11 cellular contexts compared by ENCODE assay signal in the genomic region with DNA sequence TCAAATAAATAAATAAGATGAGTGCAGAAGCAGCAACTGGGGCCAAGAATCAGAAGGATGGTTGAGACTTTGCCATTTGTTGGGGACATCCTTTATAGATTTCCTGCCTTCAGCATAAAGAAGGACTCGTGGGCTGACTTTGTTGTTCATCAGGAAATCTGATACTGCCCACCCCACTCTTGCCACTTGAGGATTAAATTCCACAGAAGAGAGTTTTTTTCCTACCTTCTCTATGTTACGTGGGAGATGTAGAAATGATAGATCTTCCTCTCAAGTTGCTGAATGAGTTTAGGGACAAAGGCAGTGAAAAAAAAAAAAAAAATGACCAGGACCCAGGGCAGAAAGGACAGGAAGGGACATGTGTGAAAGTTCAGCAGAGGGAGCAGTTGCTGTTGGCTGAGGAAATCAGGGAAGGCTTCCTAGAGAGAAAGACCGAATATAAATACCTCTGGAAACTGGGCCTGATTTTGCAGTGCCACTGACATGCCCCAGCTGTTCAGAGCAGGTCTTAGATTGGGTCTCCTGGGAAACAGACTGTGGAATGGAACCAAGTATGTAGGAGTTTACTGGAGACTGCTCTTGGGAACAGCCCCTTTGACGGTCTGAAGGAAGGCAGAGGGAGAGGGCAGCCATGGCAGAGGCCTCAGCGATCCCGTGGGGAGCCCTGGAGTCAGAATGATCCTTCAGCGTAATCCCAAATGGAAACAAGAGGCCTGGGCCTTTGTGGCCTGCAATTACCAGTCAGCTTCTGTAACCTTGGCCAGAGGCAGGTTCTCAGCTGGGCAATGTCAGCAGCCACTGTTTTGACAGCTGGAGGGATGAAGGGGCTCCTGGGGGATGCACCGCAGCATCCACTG. TPM values are rescaled to one million over a fixed set of nuclear protein-coding genes. Genes with fewer than 3 reads are reported as not detected.
A peak's percentile ranks its signal among the peaks of the same experiment; 100 is the strongest.
DNase-seq lines count a peak whose midpoint lies in the region; ATAC-seq and TF ChIP-seq lines count a peak whose summit lies in the region.
"Had no signal": no experiment of that assay in that cellular context is flagged by ENCODE, and none has a peak within 500 bp of the region (broad histone marks: within the 10 kb centered on the region; RNA-seq: fewer than 3 reads in every experiment).

No MANE protein-coding gene starts in this region.

- no peaks in the 10 kb centered on the region for H3K9me3 ChIP-seq in ascending aorta
- no peaks in the 10 kb centered on the region for H3K9me3 ChIP-seq in muscle layer of colon (ENCODE audit: low read length)
- H3K9me3 ChIP-seq in upper lobe of left lung = no peaks in the 10 kb centered on the region

- H3K4me1 ChIP-seq in ascending aorta = peaks cover 0 to 3% of the 10 kb centered on the region in 2 donors
- peaks cover 28% of the 10 kb centered on the region for H3K4me1 ChIP-seq in muscle layer of colon (ENCODE audit: insufficient read depth, low read length)
- peaks cover 0 to 10% (median 4%) of the 10 kb centered on the region in 4 donors for H3K4me1 ChIP-seq in upper lobe of left lung

- H3K27ac Mint-ChIP-seq in Calu3 (ENCODE audit: unreplicated experiment) (no peak overlapping the region), progenitor cell of endocrine pancreas (no peak overlapping the region)

- H3K4me3 Mint-ChIP-seq in Calu3 (ENCODE audit: low read depth, unreplicated experiment) (no peak overlapping the region), progenitor cell of endocrine pancreas (ENCODE audit: low read depth) (no peak overlapping the region)

- no TSS peak for BruUV-seq in Calu3 (replicated peaks; lab: Mats Ljungman, UMichigan)

- DNase-seq in ascending aorta (ENCODE audit: low spot score in 2 of 2) (no peak), fibroblast of villous mesenchyme (ENCODE audit: low read depth) (peak; percentile 92), upper lobe of left lung (peak; percentile 6 to 28), Calu3 (no peak), progenitor cell of endocrine pancreas (ENCODE audit: low spot score, unreplicated experiment) (no peak), T-helper 1 cell (no peak)
- DNase-seq: erythroblast, NCI-H226, T-helper 9 cell had no signal

- TF ChIP-seq CTCF in ascending aorta (IDR thresholded peaks at IDR 0.05) = no peak
- TF ChIP-seq CTCF in fibroblast of villous mesenchyme (IDR thresholded peaks at IDR 0.05; ENCODE audit: insufficient read depth, low read depth, low read length) = no peak
- TF ChIP-seq CTCF in upper lobe of left lung (IDR thresholded peaks at IDR 0.05) = no peak
- no peak for TF ChIP-seq CTCF in Calu3 (IDR thresholded peaks at IDR 0.05; ENCODE audit: unreplicated experiment)
- TF ChIP-seq CTCF in progenitor cell of endocrine pancreas (IDR thresholded peaks at IDR 0.05; ENCODE audit: unreplicated experiment) = no peak

- no peak overlapping the region for H3K9ac ChIP-seq in muscle layer of colon (ENCODE audit: low read length)

- intact Hi-C loops in ascending aorta (cut with DNase I) = no loop called here
- intact Hi-C loops in Calu3 (cut with micrococcal nuclease; ENCODE audit: unreplicated experiment) = no loop called here

- TF ChIP-seq EP300 in upper lobe of left lung (IDR thresholded peaks at IDR 0.05) = peak in 1 of 4 donors; percentile 42

- peak overlapping the region; percentile 19 to 49 for H3K27ac ChIP-seq in ascending aorta
- H3K27ac ChIP-seq in muscle layer of colon (ENCODE audit: low read depth, low read length) = peak overlapping the region; percentile 63
- peak overlapping the region in 3 of 4 donors; percentile 14 to 58 (median 44) for H3K27ac ChIP-seq in upper lobe of left lung

- H3K9me3 Mint-ChIP-seq in Calu3 (ENCODE audit: low read depth, unreplicated experiment) = no peaks in the 10 kb centered on the region
- no peaks in the 10 kb centered on the region for H3K9me3 Mint-ChIP-seq in progenitor cell of endocrine pancreas (ENCODE audit: low read depth)

- H3K36me3 ChIP-seq in ascending aorta (no peaks in the 10 kb centered on the region), muscle layer of colon (ENCODE audit: insufficient read depth, low read length) (no peaks in the 10 kb centered on the region), upper lobe of left lung (no peaks in the 10 kb centered on the region)

- no peak for TF ChIP-seq POLR2A in upper lobe of left lung (IDR thresholded peaks at IDR 0.05)

- ATAC-seq in upper lobe of left lung (ENCODE audit: low FRiP score in 2 of 2) = peak; percentile 46 to 79
- ATAC-seq: Panc1 had no signal

- H3K36me3 Mint-ChIP-seq in Calu3 (ENCODE audit: insufficient read depth, unreplicated experiment) (no peaks in the 10 kb centered on the region), progenitor cell of endocrine pancreas (ENCODE audit: insufficient read depth) (no peaks in the 10 kb centered on the region)

- CTCF ChIA-PET in Calu3 (lab: Charles Lee) = no interaction called here

- H3K27me3 ChIP-seq in ascending aorta (no peaks in the 10 kb centered on the region), muscle layer of colon (ENCODE audit: control insufficient read depth in 1 of 2, insufficient read depth in 2 of 2, low read length in 2 of 2) (no peaks in the 10 kb centered on the region), upper lobe of left lung (no peaks in the 10 kb centered on the region)

- 51 to 75% methylated on average over 6 to 8 of the region's 8 CpGs for WGBS in upper lobe of left lung, 2 donors

- H3K27me3 Mint-ChIP-seq in Calu3 (ENCODE audit: unreplicated experiment) (peaks cover under 1% of the 10 kb centered on the region), progenitor cell of endocrine pancreas (no peaks in the 10 kb centered on the region)

- H3K4me1 Mint-ChIP-seq in Calu3 (ENCODE audit: low read depth, unreplicated experiment) (no peaks in the 10 kb centered on the region), progenitor cell of endocrine pancreas (ENCODE audit: low read depth) (no peaks in the 10 kb centered on the region)

- H3K4me3 ChIP-seq in ascending aorta = no peak overlapping the region
- H3K4me3 ChIP-seq in fibroblast of villous mesenchyme (ENCODE audit: low read depth, low read length) = no peak overlapping the region
- H3K4me3 ChIP-seq in muscle layer of colon (ENCODE audit: low read depth in 1 of 2, low read length in 2 of 2) = no peak overlapping the region
- H3K4me3 ChIP-seq in upper lobe of left lung = no peak overlapping the region

RNA-seq across cellular contexts. Expression of a gene that starts 50.9 kb away (rescaled TPM):
- total RNA-seq in ascending aorta (not detected), fibroblast of villous mesenchyme (under 0.01 TPM in 1 of 2 replicates, not detected in the other), upper lobe of left lung (under 1 TPM in 3 of 6 donors, not detected in 3; 0.09 to 0.11 (median 0.10) TPM), Calu3 (2022) (0.28 and 0.39 TPM in 2 replicates), progenitor cell of endocrine pancreas (0.13 and 0.19 TPM in 2 replicates)

Comparison
In these comparisons a context has a peak if more than half of its experiments do, and no peak if none do; other contexts are left out.
1. DNase-seq: peak in fibroblast of villous mesenchyme (single experiment) and upper lobe of left lung (2 of 2); none in ascending aorta (0 of 2), Calu3 (single experiment), progenitor cell of endocrine pancreas (single experiment) and T-helper 1 cell (0 of 5).
2. Peak in every context shown above with its lines, with median percentiles within 50 percentile points of each other: H3K27ac ChIP-seq.